ENCODE assay signal across 25 cellular contexts in genomic region chr20:62433655-62434054, GRCh38. TPM values are rescaled to one million over a fixed set of nuclear protein-coding genes. Genes with fewer than 3 reads are reported as not detected.
A peak's percentile ranks its signal among the peaks of the same experiment; 100 is the strongest.
DNase-seq lines count a peak whose midpoint lies in the region; ATAC-seq and TF ChIP-seq lines count a peak whose summit lies in the region.
"Had no signal": no experiment of that assay in that cellular context is flagged by ENCODE, and none has a peak within 500 bp of the region (broad histone marks: within the 10 kb centered on the region; RNA-seq: fewer than 3 reads in every experiment).

No MANE protein-coding gene starts in this region.

- no peaks in the 10 kb centered on the region for H3K9me3 Mint-ChIP-seq in activated naive CD8-positive, alpha-beta T cell treated with anti-CD3 and anti-CD28 coated beads, Interleukin-2, amount 50 U/mL, for 24 hours
- H3K9me3 Mint-ChIP-seq in activated CD8-positive, alpha-beta T cell treated with anti-CD3 and anti-CD28 coated beads, Interleukin-2, amount 10 ng/mL, durations not matched to agents 7 days and 5 days (ENCODE audit: insufficient read depth): no peaks in the 10 kb centered on the region
- H3K9me3 Mint-ChIP-seq: immature natural killer cell had no signal

- H3K4me1 ChIP-seq in mucosa of descending colon (ENCODE audit: low read depth) (peaks cover 22% of the 10 kb centered on the region), thoracic aorta (ENCODE audit: control insufficient read depth in 1 of 2, low read depth in 2 of 2) (peaks cover 9 to 23% of the 10 kb centered on the region in 2 donors)

- H3K27me3 Mint-ChIP-seq in activated naive CD8-positive, alpha-beta T cell treated with anti-CD3 and anti-CD28 coated beads, Interleukin-2, amount 50 U/mL, for 24 hours: peaks cover 33% of the 10 kb centered on the region
- peaks cover 24% of the 10 kb centered on the region for H3K27me3 Mint-ChIP-seq in activated CD8-positive, alpha-beta T cell treated with anti-CD3 and anti-CD28 coated beads, Interleukin-2, amount 10 ng/mL, durations not matched to agents 7 days and 5 days (ENCODE audit: low read depth)

- H3K4me3 ChIP-seq in LNCaP clone FGC (ENCODE audit: low read depth, low read length): no peak overlapping the region
- no peak overlapping the region for H3K4me3 ChIP-seq in mucosa of descending colon
- H3K4me3 ChIP-seq in thoracic aorta: peak overlapping the region; percentile 56
- H3K4me3 ChIP-seq: PC-9 had no signal

- no peaks in the 10 kb centered on the region for H3K4me1 Mint-ChIP-seq in activated naive CD8-positive, alpha-beta T cell treated with anti-CD3 and anti-CD28 coated beads, Interleukin-2, amount 50 U/mL, for 24 hours
- H3K4me1 Mint-ChIP-seq in activated CD8-positive, alpha-beta T cell treated with anti-CD3 and anti-CD28 coated beads, Interleukin-2, amount 10 ng/mL, durations not matched to agents 7 days and 5 days (ENCODE audit: low read depth): no peaks in the 10 kb centered on the region
- H3K4me1 Mint-ChIP-seq: immature natural killer cell had no signal

- H3K9me3 ChIP-seq in mucosa of descending colon (no peaks in the 10 kb centered on the region), thoracic aorta (no peaks in the 10 kb centered on the region)
- H3K9me3 ChIP-seq: SK-N-SH had no signal

- CTCF ChIA-PET in activated CD8-positive, alpha-beta T cell treated with anti-CD3 and anti-CD28 coated beads, Interleukin-2, amount 10 ng/mL, durations not matched to agents 7 days and 5 days (lab: Charles Lee): no interaction called here

- intact Hi-C loops in head of caudate nucleus (cut with DNase I): no loop called here
- intact Hi-C loops in mucosa of descending colon (cut with DNase I, micrococcal nuclease): no loop called here

- H3K36me3 ChIP-seq in mucosa of descending colon (ENCODE audit: low read depth) (no peaks in the 10 kb centered on the region), thoracic aorta (no peaks in the 10 kb centered on the region)

- no peak for TF ChIP-seq CTCF in LNCaP clone FGC (IDR thresholded peaks at IDR 0.05; ENCODE audit: control insufficient read depth, extremely low read depth, insufficient read depth)
- TF ChIP-seq CTCF in mucosa of descending colon (IDR thresholded peaks at IDR 0.05): no peak
- TF ChIP-seq CTCF in thoracic aorta (IDR thresholded peaks at IDR 0.05): no peak

- ATAC-seq in mucosa of descending colon: peak; percentile 59
- no peak for ATAC-seq in thoracic aorta (ENCODE audit: insufficient number of reproducible peaks, low FRiP score, low read depth)
- ATAC-seq in HG02610 (IDR thresholded peaks at IDR 0.05; ENCODE audit: unreplicated experiment): no peak
- no peak for ATAC-seq in activated naive CD8-positive, alpha-beta T cell treated with anti-CD3 and anti-CD28 coated beads, Interleukin-2, amount 50 U/mL, for 24 hours
- no peak for ATAC-seq in activated CD8-positive, alpha-beta T cell treated with anti-CD3 and anti-CD28 coated beads, Interleukin-2, amount 10 ng/mL, durations not matched to agents 7 days and 5 days
- ATAC-seq: sciatic nerve had no signal

- H3K36me3 Mint-ChIP-seq in activated naive CD8-positive, alpha-beta T cell treated with anti-CD3 and anti-CD28 coated beads, Interleukin-2, amount 50 U/mL, for 24 hours (ENCODE audit: low read depth): no peaks in the 10 kb centered on the region
- H3K36me3 Mint-ChIP-seq in activated CD8-positive, alpha-beta T cell treated with anti-CD3 and anti-CD28 coated beads, Interleukin-2, amount 10 ng/mL, durations not matched to agents 7 days and 5 days (ENCODE audit: low read depth): no peaks in the 10 kb centered on the region
- H3K36me3 Mint-ChIP-seq: immature natural killer cell had no signal

- POLR2A ChIA-PET in activated CD8-positive, alpha-beta T cell treated with anti-CD3 and anti-CD28 coated beads, Interleukin-2, amount 10 ng/mL, durations not matched to agents 7 days and 5 days (lab: Charles Lee): no interaction called here

- H3K27me3 ChIP-seq in thoracic aorta (replicated peaks; ENCODE audit: insufficient read depth): no peaks in the 10 kb centered on the region

- peak; percentile 63 for DNase-seq in LNCaP clone FGC (ENCODE audit: low read depth)
- peak in 25 of 42 donors; percentile 7 to 64 (median 32) for DNase-seq in head of caudate nucleus
- DNase-seq in mucosa of descending colon: peak in 2 of 3 donors; percentile 49 to 55
- DNase-seq in thoracic aorta (ENCODE audit: low spot score): no peak
- DNase-seq in NCI-H446 treated with DMSO at 0.1 percent for 48 hours (lab: John Stamatoyannopoulos, UW): no peak
- no peak for DNase-seq in activated naive CD8-positive, alpha-beta T cell treated with anti-CD3 and anti-CD28 coated beads, Interleukin-2, amount 50 U/mL, for 24 hours
- DNase-seq in activated CD8-positive, alpha-beta T cell treated with anti-CD3 and anti-CD28 coated beads, Interleukin-2, amount 10 ng/mL, durations not matched to agents 7 days and 5 days: no peak
- DNase-seq: activated CD4-positive, alpha-beta T cell treated with anti-CD3 and anti-CD28 coated beads, Interleukin-2, amount 50 U/mL, for 1 hour; activated naive CD4-positive, alpha-beta T cell treated with Interleukin-2 at 50 U/mL for 16 hours; AML-193; Calu3; GDM1; immature natural killer cell; NCI-H1105 treated with DMSO at 0.1 percent for 48 hours; NCI-H2171; NCI-H774; PC-9; SK-N-SH; stimulated activated CD4-positive, alpha-beta T cell treated with anti-CD3 and anti-CD28 coated beads, Interleukin-4, amount 100 ng/mL, for 4 hours; stimulated activated CD8-positive, alpha-beta memory T cell treated with anti-CD3 and anti-CD28 coated beads, Interleukin-4, amount 100 ng/mL, for 48 hours had no signal

- no peak overlapping the region for H3K27ac Mint-ChIP-seq in activated naive CD8-positive, alpha-beta T cell treated with anti-CD3 and anti-CD28 coated beads, Interleukin-2, amount 50 U/mL, for 24 hours
- no peak overlapping the region for H3K27ac Mint-ChIP-seq in activated CD8-positive, alpha-beta T cell treated with anti-CD3 and anti-CD28 coated beads, Interleukin-2, amount 10 ng/mL, durations not matched to agents 7 days and 5 days
- H3K27ac Mint-ChIP-seq: immature natural killer cell had no signal

- H3K27ac ChIP-seq in thoracic aorta: peak overlapping the region in 1 of 2 donors; percentile 51
- H3K27ac ChIP-seq: PC-9 had no signal

- no peak overlapping the region for H3K4me3 Mint-ChIP-seq in activated naive CD8-positive, alpha-beta T cell treated with anti-CD3 and anti-CD28 coated beads, Interleukin-2, amount 50 U/mL, for 24 hours
- no peak overlapping the region for H3K4me3 Mint-ChIP-seq in activated CD8-positive, alpha-beta T cell treated with anti-CD3 and anti-CD28 coated beads, Interleukin-2, amount 10 ng/mL, durations not matched to agents 7 days and 5 days
- H3K4me3 Mint-ChIP-seq: immature natural killer cell had no signal

RNA-seq across cellular contexts. Expression of gene RBBP8NL, which starts 6.3 kb away (rescaled TPM):
- total RNA-seq in mucosa of descending colon (1 to 10 TPM; 2.3 to 7.0 (median 5.1) TPM), thoracic aorta (not detected)
- not detected for total RNA-seq in activated CD8-positive, alpha-beta T cell treated with anti-CD3 and anti-CD28 coated beads, Interleukin-2, amount 10 ng/mL, durations not matched to agents 7 days and 5 days
- total RNA-seq: glomerular endothelial cell, mesenteric fat pad, sciatic nerve had no signal

RNA-seq across cellular contexts. Expression of gene CABLES2, which starts 26.6 kb away (rescaled TPM):
- total RNA-seq in mucosa of descending colon (1 to 10 TPM; 5.4 to 9.3 (median 6.6) TPM), thoracic aorta (1 to 10 TPM; 2.1 to 9.2 TPM)
- 10 to 100 TPM; 17.0 to 17.5 TPM for total RNA-seq in activated CD8-positive, alpha-beta T cell treated with anti-CD3 and anti-CD28 coated beads, Interleukin-2, amount 10 ng/mL, durations not matched to agents 7 days and 5 days

RNA-seq across cellular contexts. Expression of gene GATA5, which starts 42.1 kb away (rescaled TPM):
- under 1 TPM in 2 of 3 donors, not detected in 1; 0.14 to 0.22 TPM for total RNA-seq in mucosa of descending colon
- under 1 TPM in 1 of 2 donors, not detected in 1; 0.27 TPM for total RNA-seq in thoracic aorta
- not detected for total RNA-seq in activated CD8-positive, alpha-beta T cell treated with anti-CD3 and anti-CD28 coated beads, Interleukin-2, amount 10 ng/mL, durations not matched to agents 7 days and 5 days
- total RNA-seq: astrocyte, Calu3, glomerular endothelial cell had no signal

RNA-seq across cellular contexts. Expression of gene RPS21, which starts 46.8 kb away (rescaled TPM):
- total RNA-seq in mucosa of descending colon (1,000 to 10,000 TPM; 1,171 to 1,284 (median 1,191) TPM), thoracic aorta (1,000 to 10,000 TPM; 1,025 to 2,724 TPM)
- 1,000 to 10,000 TPM; 1,875 to 1,999 TPM for total RNA-seq in activated CD8-positive, alpha-beta T cell treated with anti-CD3 and anti-CD28 coated beads, Interleukin-2, amount 10 ng/mL, durations not matched to agents 7 days and 5 days

Comparison
In these comparisons a context has a peak if more than half of its experiments do, and no peak if none do; other contexts are left out.
1. DNase-seq: peak in LNCaP clone FGC (single experiment), head of caudate nucleus (25 of 42) and mucosa of descending colon (2 of 3); none in thoracic aorta (single experiment), NCI-H446 treated with DMSO at 0.1 percent for 48 hours (single experiment), activated naive CD8-positive, alpha-beta T cell treated with anti-CD3 and anti-CD28 coated beads, Interleukin-2, amount 50 U/mL, for 24 hours (single experiment) and activated CD8-positive, alpha-beta T cell treated with anti-CD3 and anti-CD28 coated beads, Interleukin-2, amount 10 ng/mL, durations not matched to agents 7 days and 5 days (single experiment).